Comparison of ENCODE assay signal across 1 cellular context in genomic region chr7:130954918-130955559, GRCh38.
TF ChIP-seq lines count a peak whose summit lies in the region.

No MANE protein-coding gene starts in this region.

TF ChIP-seq in K562, 482 proteins besides CTCF, POLR2A, EP300 and RAD21 (continued from another document):
- TF ChIP-seq CXXC5 (CRISPR knock-in tag; IDR thresholded peaks at IDR 0.05) (no peak), FOXA3 (CRISPR knock-in tag; conservative IDR thresholded peaks at IDR 0.05 in 1 of 2, IDR thresholded peaks at IDR 0.05 in 1 of 2) (0 out of 4 replicates have a peak, but pooled peaks of 1 of the 2 experiments have one; percentile 23), NR1H2 (CRISPR knock-in tag; IDR thresholded peaks at IDR 0.05) (no peak), MCM3 (IDR thresholded peaks at IDR 0.05) (no peak), HNRNPL (IDR thresholded peaks at IDR 0.05; ENCODE audit: low read depth, low read length) (no peak), ZFP91 (CRISPR knock-in tag; IDR thresholded peaks at IDR 0.05) (no peak)
